In genomic region chr17:40414312-40414711, GRCh38 we compare ENCODE assay signal across 2 cellular contexts.
TF ChIP-seq lines count a peak whose summit lies in the region.
"Not testable (repeated sequence)": the region's sequence is repeated elsewhere in the genome, so short reads cannot be mapped to it uniquely, and the experiment has no call there.

No MANE protein-coding gene starts in this region.

TF ChIP-seq in K562, 482 proteins besides CTCF, POLR2A, EP300 and RAD21:
- TF ChIP-seq RBFOX2 (IDR thresholded peaks at IDR 0.05; ENCODE audit: low read depth, low read length) = 0 out of 2 replicates have a peak, but pooled peaks have one; percentile 20
- TF ChIP-seq ATF3 (IDR thresholded peaks at IDR 0.05) = peak; percentile 19; the same call in 1 of the 2 replicates
- TF ChIP-seq ATF3 (CRISPR knock-in tag; conservative IDR thresholded peaks at IDR 0.05) = not testable (repeated sequence)
TF ChIP-seq in K562: peak in this region for 2; not testable (repeated sequence) for 480.

TF ChIP-seq in HepG2, 621 proteins besides CTCF, POLR2A, EP300 and RAD21:
- 0 out of 2 replicates have a peak, but pooled peaks have one; percentile 22 for TF ChIP-seq HNF1B (CRISPR knock-in tag; IDR thresholded peaks at IDR 0.05)
